In genomic region chr17:7236808-7237207, GRCh38 we compare ENCODE assay signal across 9 cellular contexts. TPM values are rescaled to one million over a fixed set of nuclear protein-coding genes. Genes with fewer than 3 reads are reported as not detected.
DNase-seq lines count a peak whose midpoint lies in the region; ATAC-seq, FAIRE-seq and TF ChIP-seq lines count a peak whose summit lies in the region.
"Had no signal": no experiment of that assay in that cellular context is flagged by ENCODE, and none has a peak within 500 bp of the region (broad histone marks: within the 10 kb centered on the region; RNA-seq: fewer than 3 reads in every experiment).

No MANE protein-coding gene starts in this region.

- H3K4me1 ChIP-seq in keratinocyte (ENCODE audit: control insufficient read depth, extremely low read depth, insufficient read depth, low read length), result peaks cover 47% of the 10 kb centered on the region

- H3K4me3 ChIP-seq in keratinocyte (ENCODE audit: control insufficient read depth in 2 of 3, extremely low read depth in 1 of 3, insufficient read depth in 2 of 3, low read depth in 1 of 3, low read length in 3 of 3), result no peak overlapping the region

- H3K4me3 Mint-ChIP-seq in activated CD4-positive, alpha-beta T cell treated with anti-CD3 and anti-CD28 coated beads for 36 hours, result peak overlapping the region; percentile 97
- H3K4me3 Mint-ChIP-seq in activated T-helper 2 cell treated with anti-CD3 and anti-CD28 coated beads, Interferon-gamma antibody, Interleukin-2, Interleukin-4, amounts not matched to agents 10 μg/mL and 5 μg/mL and 100 μg/mL, durations not matched to agents 14 hours and 24 hours and 36 hours (ENCODE audit: low read depth), result peak overlapping the region; percentile 98
- H3K4me3 Mint-ChIP-seq in stimulated activated naive CD8-positive, alpha-beta T cell treated with anti-CD3 and anti-CD28 coated beads, Interleukin-15, amount 100 ng/mL, for 72 hours, result peak overlapping the region; percentile 96 to 98

- ATAC-seq in activated CD4-positive, alpha-beta T cell treated with anti-CD3 and anti-CD28 coated beads for 36 hours, result no peak
- ATAC-seq in stimulated activated naive CD8-positive, alpha-beta T cell treated with anti-CD3 and anti-CD28 coated beads, Interleukin-15, amount 100 ng/mL, for 72 hours, result no peak
- no peak for ATAC-seq in HG02885 (IDR thresholded peaks at IDR 0.05; ENCODE audit: poor library complexity, unreplicated experiment)
- no peak for ATAC-seq in HG03135 (IDR thresholded peaks at IDR 0.05; ENCODE audit: unreplicated experiment)

- H4K20me1 ChIP-seq in keratinocyte (ENCODE audit: control insufficient read depth, extremely low read depth, insufficient read depth, low read length), result peaks cover 2% of the 10 kb centered on the region

- H3K36me3 Mint-ChIP-seq in activated CD4-positive, alpha-beta T cell treated with anti-CD3 and anti-CD28 coated beads for 36 hours (ENCODE audit: low read depth), result peaks cover 43% of the 10 kb centered on the region
- peaks cover 58% of the 10 kb centered on the region for H3K36me3 Mint-ChIP-seq in activated T-helper 2 cell treated with anti-CD3 and anti-CD28 coated beads, Interferon-gamma antibody, Interleukin-2, Interleukin-4, amounts not matched to agents 10 μg/mL and 5 μg/mL and 100 μg/mL, durations not matched to agents 14 hours and 24 hours and 36 hours (ENCODE audit: low read depth)

- TF ChIP-seq CTCF in keratinocyte (optimal IDR thresholded peaks at IDR 0.05 in 1 of 3, IDR thresholded peaks at IDR 0.05 in 1 of 3, conservative IDR thresholded peaks at IDR 0.05 in 1 of 3; ENCODE audit: extremely low read depth in 1 of 3, insufficient read depth in 2 of 3, low read length in 3 of 3), result no peak

- peak overlapping the region; percentile 83 for H3K27ac Mint-ChIP-seq in activated CD4-positive, alpha-beta T cell treated with anti-CD3 and anti-CD28 coated beads for 36 hours
- H3K27ac Mint-ChIP-seq in activated T-helper 2 cell treated with anti-CD3 and anti-CD28 coated beads, Interferon-gamma antibody, Interleukin-2, Interleukin-4, amounts not matched to agents 10 μg/mL and 5 μg/mL and 100 μg/mL, durations not matched to agents 14 hours and 24 hours and 36 hours, result peak overlapping the region; percentile 86
- H3K27ac Mint-ChIP-seq in stimulated activated naive CD8-positive, alpha-beta T cell treated with anti-CD3 and anti-CD28 coated beads, Interleukin-15, amount 100 ng/mL, for 72 hours, result peak overlapping the region in 1 of 2 donors; percentile 16

- POLR2A ChIA-PET in activated CD4-positive, alpha-beta T cell treated with anti-CD3 and anti-CD28 coated beads for 36 hours (lab: Charles Lee), result interaction anchor here (0.6 kb wide), 1 partner anchor 164 kb away, joined by 5 read pairs; no protein-coding TSS in a partner anchor

- no peak for DNase-seq in activated CD4-positive, alpha-beta T cell treated with anti-CD3 and anti-CD28 coated beads for 36 hours
- DNase-seq in activated CD4-positive, alpha-beta T cell treated with anti-CD3 and anti-CD28 coated beads for 4 hours, result no peak
- no peak for DNase-seq in activated T-helper 2 cell treated with anti-CD3 and anti-CD28 coated beads, Interferon-gamma antibody, Interleukin-2, Interleukin-4, amounts not matched to agents 10 μg/mL and 5 μg/mL and 100 μg/mL, durations not matched to agents 14 hours and 24 hours and 36 hours (ENCODE audit: low spot score)
- no peak for DNase-seq in keratinocyte (ENCODE audit: low read depth, low spot score)
- no peak for DNase-seq in stimulated activated naive CD8-positive, alpha-beta T cell treated with anti-CD3 and anti-CD28 coated beads, Interleukin-15, amount 100 ng/mL, for 72 hours
- DNase-seq in DMS79 (lab: John Stamatoyannopoulos, UW), result no peak
- DNase-seq: head of caudate nucleus had no signal

- peaks cover 58% of the 10 kb centered on the region for H3K79me2 ChIP-seq in keratinocyte (ENCODE audit: control insufficient read depth, insufficient read depth, low read length)

- FAIRE-seq in keratinocyte (lab: Jason Lieb, UNC), result no peak

- H3K9me3 Mint-ChIP-seq in activated CD4-positive, alpha-beta T cell treated with anti-CD3 and anti-CD28 coated beads for 36 hours (ENCODE audit: low read depth), result no peaks in the 10 kb centered on the region
- no peaks in the 10 kb centered on the region for H3K9me3 Mint-ChIP-seq in activated T-helper 2 cell treated with anti-CD3 and anti-CD28 coated beads, Interferon-gamma antibody, Interleukin-2, Interleukin-4, amounts not matched to agents 10 μg/mL and 5 μg/mL and 100 μg/mL, durations not matched to agents 14 hours and 24 hours and 36 hours
- no peaks in the 10 kb centered on the region for H3K9me3 Mint-ChIP-seq in stimulated activated naive CD8-positive, alpha-beta T cell treated with anti-CD3 and anti-CD28 coated beads, Interleukin-15, amount 100 ng/mL, for 72 hours

- intact Hi-C loops in activated CD4-positive, alpha-beta T cell treated with anti-CD3 and anti-CD28 coated beads for 36 hours (cut with DNase I, micrococcal nuclease), result loop anchor here in 1 of 2 experiments (5.0 kb wide), 1 partner anchor 605 kb away; no protein-coding TSS in a partner anchor
- intact Hi-C loops in activated T-helper 2 cell treated with anti-CD3 and anti-CD28 coated beads, Interferon-gamma antibody, Interleukin-2, Interleukin-4, amounts not matched to agents 10 μg/mL and 5 μg/mL and 100 μg/mL, durations not matched to agents 14 hours and 24 hours and 36 hours (cut with micrococcal nuclease), result no loop called here

- H3K4me1 Mint-ChIP-seq in activated CD4-positive, alpha-beta T cell treated with anti-CD3 and anti-CD28 coated beads for 36 hours, result peaks cover 65% of the 10 kb centered on the region
- peaks cover 55% of the 10 kb centered on the region for H3K4me1 Mint-ChIP-seq in activated T-helper 2 cell treated with anti-CD3 and anti-CD28 coated beads, Interferon-gamma antibody, Interleukin-2, Interleukin-4, amounts not matched to agents 10 μg/mL and 5 μg/mL and 100 μg/mL, durations not matched to agents 14 hours and 24 hours and 36 hours (ENCODE audit: low read depth)
- peaks cover 79% of the 10 kb centered on the region for H3K4me1 Mint-ChIP-seq in stimulated activated naive CD8-positive, alpha-beta T cell treated with anti-CD3 and anti-CD28 coated beads, Interleukin-15, amount 100 ng/mL, for 72 hours

- H3K36me3 ChIP-seq in keratinocyte (ENCODE audit: control insufficient read depth in 2 of 2, extremely low read depth in 1 of 2, insufficient read depth in 2 of 2, low read length in 2 of 2), result peaks cover 15 to 31% of the 10 kb centered on the region in 2 experiments

- H3K9me1 ChIP-seq in keratinocyte (ENCODE audit: control insufficient read depth, extremely low read depth, insufficient read depth, low read length), result peaks cover 2% of the 10 kb centered on the region

- H3K9ac ChIP-seq in keratinocyte (ENCODE audit: control insufficient read depth, extremely low read depth, insufficient read depth, low read length), result no peak overlapping the region

- dilution Hi-C loops in keratinocyte (cut with MboI; ENCODE audit: extremely low pct_ligation_motif_present, low sequenced_read_pairs), result no loop called here

- H3K4me2 ChIP-seq in keratinocyte (ENCODE audit: control insufficient read depth, extremely low read depth, insufficient read depth, low read depth, low read length), result no peak overlapping the region

- peak overlapping the region; percentile 70 for H3K27ac ChIP-seq in keratinocyte (ENCODE audit: control insufficient read depth, insufficient read depth, low read length)

- no peaks in the 10 kb centered on the region for H3K9me3 ChIP-seq in keratinocyte (ENCODE audit: control insufficient read depth, low read depth, low read length)

- no peak overlapping the region for H2AFZ ChIP-seq in keratinocyte (ENCODE audit: control insufficient read depth, low read length)

- CTCF ChIA-PET in activated CD4-positive, alpha-beta T cell treated with anti-CD3 and anti-CD28 coated beads for 36 hours (lab: Charles Lee), result interaction anchor here (0.7 to 0.9 kb wide), 2 partner anchors 60 to 191 kb away, joined by 3 to 4 read pairs; no protein-coding TSS in a partner anchor

- H3K27me3 Mint-ChIP-seq in activated CD4-positive, alpha-beta T cell treated with anti-CD3 and anti-CD28 coated beads for 36 hours, result no peaks in the 10 kb centered on the region
- H3K27me3 Mint-ChIP-seq in activated T-helper 2 cell treated with anti-CD3 and anti-CD28 coated beads, Interferon-gamma antibody, Interleukin-2, Interleukin-4, amounts not matched to agents 10 μg/mL and 5 μg/mL and 100 μg/mL, durations not matched to agents 14 hours and 24 hours and 36 hours (ENCODE audit: low read depth), result no peaks in the 10 kb centered on the region
- no peaks in the 10 kb centered on the region for H3K27me3 Mint-ChIP-seq in stimulated activated naive CD8-positive, alpha-beta T cell treated with anti-CD3 and anti-CD28 coated beads, Interleukin-15, amount 100 ng/mL, for 72 hours

- H3K27me3 ChIP-seq in keratinocyte (ENCODE audit: control insufficient read depth, extremely low read depth, insufficient read depth, low read length), result no peaks in the 10 kb centered on the region

RNA-seq across cellular contexts. Expression of gene PHF23, which starts 2.4 kb away (rescaled TPM):
- total RNA-seq in activated CD4-positive, alpha-beta T cell treated with anti-CD3 and anti-CD28 coated beads for 36 hours, result 10 to 100 TPM; 23.6 to 35.2 TPM
- total RNA-seq in activated T-helper 2 cell treated with anti-CD3 and anti-CD28 coated beads, Interferon-gamma antibody, Interleukin-2, Interleukin-4, amounts not matched to agents 10 μg/mL and 5 μg/mL and 100 μg/mL, durations not matched to agents 14 hours and 24 hours and 36 hours, result 43.4 and 47.8 TPM in 2 replicates
- polyA plus RNA-seq in keratinocyte, result 52.8 to 61.6 TPM (median 55.3 TPM) in 3 replicates
- polyA plus RNA-seq in keratinocyte (2011; ENCODE audit: low read depth), result 43.8 TPM
- polyA plus RNA-seq in keratinocyte (2011; cell fraction: cytosol; rRNA removed), result 50.2 and 55.4 TPM in 2 replicates
- 75.4 and 76.5 TPM in 2 replicates for polyA plus RNA-seq in keratinocyte (2011; cell fraction: nucleus; rRNA removed)
- polyA plus RNA-seq in keratinocyte (2012; ENCODE audit: low replicate concordance), result 45.3 and 50.3 TPM in 2 replicates
- 41.1 to 77.5 TPM (median 49.7 TPM) in 3 replicates for polyA minus RNA-seq in keratinocyte
- polyA minus RNA-seq in keratinocyte (2011; cell fraction: cytosol; rRNA and poly(A)+ RNA removed), result 36.1 TPM
- polyA minus RNA-seq in keratinocyte (2011; cell fraction: nucleus; rRNA and poly(A)+ RNA removed), result 41.4 and 42.0 TPM in 2 replicates

RNA-seq across cellular contexts. Expression of gene DVL2, which starts 2.5 kb away (rescaled TPM):
- 10 to 100 TPM; 49.1 to 53.3 TPM for total RNA-seq in activated CD4-positive, alpha-beta T cell treated with anti-CD3 and anti-CD28 coated beads for 36 hours
- 69.7 and 73.1 TPM in 2 replicates for total RNA-seq in activated T-helper 2 cell treated with anti-CD3 and anti-CD28 coated beads, Interferon-gamma antibody, Interleukin-2, Interleukin-4, amounts not matched to agents 10 μg/mL and 5 μg/mL and 100 μg/mL, durations not matched to agents 14 hours and 24 hours and 36 hours
- polyA plus RNA-seq in keratinocyte, result 3.7 to 6.3 TPM (median 4.7 TPM) in 3 replicates
- polyA plus RNA-seq in keratinocyte (2011; ENCODE audit: low read depth), result 37.4 TPM
- 2.5 and 4.6 TPM in 2 replicates for polyA plus RNA-seq in keratinocyte (2011; cell fraction: cytosol; rRNA removed)
- 13.5 and 19.5 TPM in 2 replicates for polyA plus RNA-seq in keratinocyte (2011; cell fraction: nucleus; rRNA removed)
- 18.0 and 25.1 TPM in 2 replicates for polyA plus RNA-seq in keratinocyte (2012; ENCODE audit: low replicate concordance)
- 9.5 to 27.7 TPM (median 17.8 TPM) in 3 replicates for polyA minus RNA-seq in keratinocyte
- polyA minus RNA-seq in keratinocyte (2011; cell fraction: cytosol; rRNA and poly(A)+ RNA removed), result 8.4 TPM
- polyA minus RNA-seq in keratinocyte (2011; cell fraction: nucleus; rRNA and poly(A)+ RNA removed), result 11.5 and 17.1 TPM in 2 replicates

RNA-seq across cellular contexts. Expression of gene GABARAP, which starts 5.4 kb away (rescaled TPM):
- total RNA-seq in activated CD4-positive, alpha-beta T cell treated with anti-CD3 and anti-CD28 coated beads for 36 hours, result 100 to 1,000 TPM; 123 to 162 TPM
- total RNA-seq in activated T-helper 2 cell treated with anti-CD3 and anti-CD28 coated beads, Interferon-gamma antibody, Interleukin-2, Interleukin-4, amounts not matched to agents 10 μg/mL and 5 μg/mL and 100 μg/mL, durations not matched to agents 14 hours and 24 hours and 36 hours, result 145 and 147 TPM in 2 replicates
- polyA plus RNA-seq in keratinocyte, result 271 to 416 TPM (median 391 TPM) in 3 replicates
- 120 TPM for polyA plus RNA-seq in keratinocyte (2011; ENCODE audit: low read depth)
- polyA plus RNA-seq in keratinocyte (2011; cell fraction: cytosol; rRNA removed), result 578 and 682 TPM in 2 replicates
- polyA plus RNA-seq in keratinocyte (2011; cell fraction: nucleus; rRNA removed), result 185 and 186 TPM in 2 replicates
- polyA plus RNA-seq in keratinocyte (2012; ENCODE audit: low replicate concordance), result 266 and 545 TPM in 2 replicates
- 235 to 333 TPM (median 240 TPM) in 3 replicates for polyA minus RNA-seq in keratinocyte
- 161 TPM for polyA minus RNA-seq in keratinocyte (2011; cell fraction: cytosol; rRNA and poly(A)+ RNA removed)
- 27.8 and 46.5 TPM in 2 replicates for polyA minus RNA-seq in keratinocyte (2011; cell fraction: nucleus; rRNA and poly(A)+ RNA removed)

RNA-seq across cellular contexts. Expression of gene CTDNEP1, which starts 14.7 kb away (rescaled TPM):
- total RNA-seq in activated CD4-positive, alpha-beta T cell treated with anti-CD3 and anti-CD28 coated beads for 36 hours, result 100 to 1,000 TPM; 158 to 203 TPM
- total RNA-seq in activated T-helper 2 cell treated with anti-CD3 and anti-CD28 coated beads, Interferon-gamma antibody, Interleukin-2, Interleukin-4, amounts not matched to agents 10 μg/mL and 5 μg/mL and 100 μg/mL, durations not matched to agents 14 hours and 24 hours and 36 hours, result 170 and 181 TPM in 2 replicates
- 60.8 to 143 TPM (median 66.2 TPM) in 3 replicates for polyA plus RNA-seq in keratinocyte
- 84.8 TPM for polyA plus RNA-seq in keratinocyte (2011; ENCODE audit: low read depth)
- 85.7 and 117 TPM in 2 replicates for polyA plus RNA-seq in keratinocyte (2011; cell fraction: cytosol; rRNA removed)
- polyA plus RNA-seq in keratinocyte (2011; cell fraction: nucleus; rRNA removed), result 62.2 and 64.3 TPM in 2 replicates
- 119 and 125 TPM in 2 replicates for polyA plus RNA-seq in keratinocyte (2012; ENCODE audit: low replicate concordance)
- 94.9 to 338 TPM (median 103 TPM) in 3 replicates for polyA minus RNA-seq in keratinocyte
- polyA minus RNA-seq in keratinocyte (2011; cell fraction: cytosol; rRNA and poly(A)+ RNA removed), result 100 TPM
- 32.5 and 36.8 TPM in 2 replicates for polyA minus RNA-seq in keratinocyte (2011; cell fraction: nucleus; rRNA and poly(A)+ RNA removed)

RNA-seq across cellular contexts. Expression of gene ELP5, which starts 15.2 kb away (rescaled TPM):
- total RNA-seq in activated CD4-positive, alpha-beta T cell treated with anti-CD3 and anti-CD28 coated beads for 36 hours, result 10 to 100 TPM; 58.1 to 62.3 TPM
- 64.8 and 65.3 TPM in 2 replicates for total RNA-seq in activated T-helper 2 cell treated with anti-CD3 and anti-CD28 coated beads, Interferon-gamma antibody, Interleukin-2, Interleukin-4, amounts not matched to agents 10 μg/mL and 5 μg/mL and 100 μg/mL, durations not matched to agents 14 hours and 24 hours and 36 hours
- polyA plus RNA-seq in keratinocyte, result 19.4 to 24.9 TPM (median 21.4 TPM) in 3 replicates
- 5.4 TPM for polyA plus RNA-seq in keratinocyte (2011; ENCODE audit: low read depth)
- polyA plus RNA-seq in keratinocyte (2011; cell fraction: cytosol; rRNA removed), result 20.5 and 25.5 TPM in 2 replicates
- 29.5 and 32.1 TPM in 2 replicates for polyA plus RNA-seq in keratinocyte (2011; cell fraction: nucleus; rRNA removed)
- 22.6 and 25.7 TPM in 2 replicates for polyA plus RNA-seq in keratinocyte (2012; ENCODE audit: low replicate concordance)
- 21.8 to 22.3 TPM (median 22.1 TPM) in 3 replicates for polyA minus RNA-seq in keratinocyte
- polyA minus RNA-seq in keratinocyte (2011; cell fraction: cytosol; rRNA and poly(A)+ RNA removed), result 20.0 TPM
- 8.9 and 10.1 TPM in 2 replicates for polyA minus RNA-seq in keratinocyte (2011; cell fraction: nucleus; rRNA and poly(A)+ RNA removed)
